Comparison of ENCODE assay signal across 1 cellular context in the genomic region with DNA sequence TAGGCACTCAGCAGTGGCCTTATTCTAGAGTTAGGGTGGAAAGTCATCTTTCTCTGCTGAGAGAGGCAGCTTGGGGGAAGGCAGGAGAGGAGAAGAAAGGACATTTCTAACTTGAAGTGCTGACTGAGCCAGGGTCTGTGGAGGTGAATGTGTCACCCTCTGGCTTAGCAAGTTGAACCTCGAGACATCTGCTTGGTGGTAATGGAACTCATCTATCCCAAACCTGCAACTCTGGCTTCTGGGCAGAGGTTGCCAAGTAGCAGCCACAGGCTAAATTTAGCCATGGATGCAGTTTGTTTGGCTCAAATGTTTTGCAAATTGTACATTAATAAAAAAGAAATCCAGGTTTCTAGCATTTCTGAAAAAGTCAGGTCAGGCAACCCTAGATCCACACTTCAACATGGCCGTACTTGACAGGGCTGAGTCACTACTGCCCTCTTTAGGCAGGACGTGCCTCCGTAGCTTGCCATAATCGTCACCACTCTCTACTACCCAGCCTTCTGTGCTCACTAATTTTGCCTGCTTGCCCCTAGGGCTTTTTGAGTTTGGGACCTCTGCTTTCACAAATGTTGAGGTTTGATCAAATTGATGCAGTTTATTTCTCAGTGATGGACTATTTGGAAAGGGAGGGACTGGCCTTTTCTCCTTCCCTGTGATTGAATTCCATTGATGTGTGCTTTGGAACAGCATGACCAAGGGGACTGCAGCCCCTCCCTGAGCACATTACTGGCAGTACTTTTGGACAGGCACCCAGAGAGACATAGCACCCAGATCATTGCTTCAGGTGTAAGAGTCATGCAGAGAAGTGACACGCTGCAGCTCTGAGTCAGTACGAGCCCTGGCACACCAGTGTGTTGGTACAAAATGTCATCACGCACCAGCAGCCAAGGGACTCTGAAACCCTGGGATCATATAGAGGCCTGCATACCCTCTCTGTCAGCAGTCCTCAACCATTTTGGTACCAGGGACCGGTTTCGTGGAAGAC.
A peak's percentile ranks its signal among the peaks of the same experiment; 100 is the strongest.
TF ChIP-seq lines count a peak whose summit lies in the region.

No MANE protein-coding gene starts in this region.

TF ChIP-seq in H1, 55 proteins besides CTCF, POLR2A, EP300 and RAD21:
- TF ChIP-seq PHF8 (conservative IDR thresholded peaks at IDR 0.05; ENCODE audit: low read depth, low read length) (no peak), YY1 (IDR thresholded peaks at IDR 0.05; ENCODE audit: low read depth, low read length) (peak; percentile 86)
